ENCODE assay signal across 8 cellular contexts in the genomic region with DNA sequence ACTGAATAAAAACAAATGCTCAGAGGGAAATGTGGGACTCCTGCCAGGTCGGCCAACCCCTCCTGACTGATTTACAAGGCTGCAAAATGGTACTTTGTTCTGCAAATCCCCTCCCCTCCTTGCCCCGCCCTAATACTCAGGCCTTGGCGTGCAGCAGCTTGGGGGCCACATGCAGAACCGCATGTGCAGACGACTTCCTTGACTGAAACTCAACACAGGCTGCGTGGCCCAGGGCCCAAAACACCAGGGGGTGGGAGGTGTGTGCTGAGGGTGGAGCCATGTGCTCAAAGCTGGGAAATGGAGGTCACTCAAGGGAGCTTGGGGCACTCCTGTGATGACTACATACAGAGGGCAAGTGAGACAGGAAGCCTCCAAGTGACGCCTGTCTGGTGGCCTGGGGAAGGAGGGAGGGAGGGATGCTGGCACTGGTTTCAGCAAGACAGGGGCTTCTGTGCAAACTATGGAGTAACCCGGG.
DNase-seq lines count a peak whose midpoint lies in the region; ATAC-seq and TF ChIP-seq lines count a peak whose summit lies in the region.

No MANE protein-coding gene starts in this region.

- H3K9ac ChIP-seq in mucosa of rectum (ENCODE audit: low read depth in 1 of 2, low read length in 2 of 2) = peak overlapping the region in 1 of 2 donors; percentile 36

- peaks cover 45 to 48% of the 10 kb centered on the region in 2 donors for H3K4me1 ChIP-seq in mucosa of rectum (ENCODE audit: control insufficient read depth in 2 of 2, insufficient read depth in 2 of 2, low read length in 2 of 2)

- H3K4me3 ChIP-seq in dorsolateral prefrontal cortex (peak overlapping the region in 1 of 59 donors; percentile 0), mucosa of rectum (ENCODE audit: low read length in 2 of 2) (no peak overlapping the region)

- intact Hi-C loops in dorsolateral prefrontal cortex (cut with DNase I) = no loop called here

- TF ChIP-seq CTCF in dorsolateral prefrontal cortex (IDR thresholded peaks at IDR 0.05 in 54 of 56, conservative IDR thresholded peaks at IDR 0.05 in 2 of 56; ENCODE audit: low read depth in 1 of 56, partially characterized antibody in 56 of 56) = no peak

- H3K27ac ChIP-seq in dorsolateral prefrontal cortex (peak overlapping the region; percentile 25 to 94 (median 83)), mucosa of rectum (ENCODE audit: low read depth in 2 of 2, low read length in 2 of 2) (peak overlapping the region; percentile 69 to 77)

- H3K36me3 ChIP-seq in mucosa of rectum (ENCODE audit: control insufficient read depth in 2 of 2, insufficient read depth in 2 of 2, low read length in 2 of 2) = no peaks in the 10 kb centered on the region

- ATAC-seq in GM21367 (IDR thresholded peaks at IDR 0.05; ENCODE audit: unreplicated experiment) (no peak), GM21723 (IDR thresholded peaks at IDR 0.05; ENCODE audit: unreplicated experiment) (no peak)

- DNase-seq in ELR (ENCODE audit: low read depth) (peak; percentile 13), MV-4-11 (lab: John Stamatoyannopoulos, UW) (peak; percentile 38), dorsolateral prefrontal cortex (peak in 5 of 10 donors; percentile 55 to 64 (median 56))
- DNase-seq in activated CD4-positive, alpha-beta T cell treated with anti-CD3 and anti-CD28 coated beads, Interleukin-2, amount 50 U/mL, for 4 hours = peak; percentile 38 to 45
- peak; percentile 6 to 19 for DNase-seq in stimulated activated CD8-positive, alpha-beta memory T cell treated with anti-CD3 and anti-CD28 coated beads, Interleukin-4, amount 100 ng/mL, for 4 hours (ENCODE audit: low read depth in 2 of 2, low spot score in 1 of 2)

- no peaks in the 10 kb centered on the region for H3K9me3 ChIP-seq in mucosa of rectum (ENCODE audit: control insufficient read depth in 2 of 2, low read length in 2 of 2)

- H3K27me3 ChIP-seq in dorsolateral prefrontal cortex = no peaks in the 10 kb centered on the region
- H3K27me3 ChIP-seq in mucosa of rectum (ENCODE audit: control insufficient read depth in 2 of 2, insufficient read depth in 2 of 2, low read length in 2 of 2) = no peaks in the 10 kb centered on the region
